ENCODE assay signal across 8 cellular contexts in genomic region chr14:54488318-54488645, GRCh38. TPM values are rescaled to one million over a fixed set of nuclear protein-coding genes. Genes with fewer than 3 reads are reported as not detected.
DNase-seq lines count a peak whose midpoint lies in the region; ATAC-seq and TF ChIP-seq lines count a peak whose summit lies in the region.

No MANE protein-coding gene starts in this region.

- peaks cover 59 to 66% (median 65%) of the 10 kb centered on the region in 3 donors for H3K4me1 Mint-ChIP-seq in T-cell

- H3K27ac ChIP-seq in right atrium auricular region (peak overlapping the region; percentile 95), esophagus (ENCODE audit: low read depth in 2 of 2, low read length in 1 of 2) (peak overlapping the region; percentile 96 to 98)

- WGBS in esophagus, 2 donors = 0 to 2% methylated on average over 9 of the region's 9 CpGs

- no peak for DNase-seq in right atrium auricular region (ENCODE audit: low spot score)
- DNase-seq in left ventricle myocardium superior = no peak
- DNase-seq in T-cell = peak in 9 of 34 experiments; percentile 8 to 32 (median 10)
- peak; percentile 34 for DNase-seq in pons (ENCODE audit: low spot score)
- DNase-seq in middle frontal gyrus (ENCODE audit: extremely low spot score, low spot score) = no peak
- no peak for DNase-seq in NCI-H69 (lab: John Stamatoyannopoulos, UW)
- DNase-seq in NCI-H446 treated with DMSO at 0.1 percent for 48 hours (lab: John Stamatoyannopoulos, UW) = no peak

- H3K36me3 ChIP-seq in right atrium auricular region (peaks cover 3% of the 10 kb centered on the region), esophagus (ENCODE audit: control insufficient read depth in 2 of 2, insufficient read depth in 2 of 2, low read length in 1 of 2) (no peaks in the 10 kb centered on the region)

- TF ChIP-seq CTCF in right atrium auricular region (IDR thresholded peaks at IDR 0.05) = no peak

- H3K4me3 ChIP-seq in right atrium auricular region (peak overlapping the region; percentile 64 to 79), esophagus (ENCODE audit: low read depth in 1 of 2, low read length in 2 of 2) (peak overlapping the region; percentile 75 to 92)

- H3K27me3 Mint-ChIP-seq in T-cell = no peaks in the 10 kb centered on the region

- POLR2A ChIA-PET in T-cell (lab: Charles Lee) = interaction anchor here (0.6 to 4.7 kb wide), 4 partner anchors 9 to 76 kb away, joined by 3 to 27 read pairs (median 4); partner anchors contain the start of gene CGRRF1 (in 1 of the 2)

- no peaks in the 10 kb centered on the region for H3K9me3 Mint-ChIP-seq in T-cell

- H3K9me3 ChIP-seq in right atrium auricular region = no peaks in the 10 kb centered on the region
- H3K9me3 ChIP-seq in esophagus (ENCODE audit: control insufficient read depth in 2 of 2, insufficient read depth in 1 of 2, low read depth in 1 of 2, low read length in 1 of 2) = no peaks in the 10 kb centered on the region

- peak overlapping the region; percentile 83 to 95 (median 89) for H3K4me3 Mint-ChIP-seq in T-cell

- intact Hi-C loops in left ventricle myocardium superior (cut with micrococcal nuclease) = no loop called here

- H3K4me1 ChIP-seq in right atrium auricular region (peaks cover 0 to 52% of the 10 kb centered on the region in 2 donors), esophagus (ENCODE audit: control insufficient read depth in 2 of 2, insufficient read depth in 2 of 2, low read length in 1 of 2) (peaks cover 0 to 4% of the 10 kb centered on the region in 2 donors)

- CTCF ChIA-PET in T-cell (lab: Charles Lee) = interaction anchor here (0.6 to 4.0 kb wide), 5 partner anchors 9 to 181 kb away, joined by 3 to 29 read pairs (median 3); partner anchors contain the start of gene CGRRF1 (in 1 of the 2)

- H3K27ac Mint-ChIP-seq in T-cell = peak overlapping the region; percentile 84 to 93

- no peaks in the 10 kb centered on the region for H3K27me3 ChIP-seq in right atrium auricular region
- no peaks in the 10 kb centered on the region for H3K27me3 ChIP-seq in esophagus (ENCODE audit: control insufficient read depth in 1 of 2, insufficient read depth in 2 of 2, low read length in 2 of 2)

- H3K36me3 Mint-ChIP-seq in T-cell = no peaks in the 10 kb centered on the region

- ATAC-seq in left ventricle myocardium superior (no peak), T-cell (replicated peaks in 1 of 4) (peak; percentile 25 to 30 (median 26))

RNA-seq across cellular contexts. Expression of gene GMFB, which starts 0.5 kb away (rescaled TPM):
- total RNA-seq in right atrium auricular region (10 to 100 TPM; 28.0 to 29.4 TPM), left ventricle myocardium superior (27.3 TPM), T-cell (10 to 100 TPM; 26.2 to 33.0 (median 27.8) TPM)
- polyA plus RNA-seq in esophagus = 10 to 100 TPM in 1 of 2 donors, 1 to 10 TPM in 1; 6.9 to 10.5 TPM

RNA-seq across cellular contexts. Expression of gene CGRRF1, which starts 21.4 kb away (rescaled TPM):
- 10 to 100 TPM; 12.4 to 17.4 TPM for total RNA-seq in right atrium auricular region
- total RNA-seq in left ventricle myocardium superior = 20.7 TPM
- 10 to 100 TPM; 14.2 to 28.0 (median 14.9) TPM for total RNA-seq in T-cell
- polyA plus RNA-seq in esophagus = 10 to 100 TPM in 1 of 2 donors, 1 to 10 TPM in 1; 7.8 to 10.6 TPM

RNA-seq across cellular contexts. Expression of gene CNIH1, which starts 47.1 kb away (rescaled TPM):
- total RNA-seq in right atrium auricular region (100 to 1,000 TPM; 132 to 134 TPM), left ventricle myocardium superior (102 TPM), T-cell (10 to 100 TPM; 39.1 to 52.7 (median 42.1) TPM)
- polyA plus RNA-seq in esophagus = 10 to 100 TPM; 41.6 to 91.4 TPM
